Comparison of ENCODE assay signal across 24 cellular contexts in the genomic region with DNA sequence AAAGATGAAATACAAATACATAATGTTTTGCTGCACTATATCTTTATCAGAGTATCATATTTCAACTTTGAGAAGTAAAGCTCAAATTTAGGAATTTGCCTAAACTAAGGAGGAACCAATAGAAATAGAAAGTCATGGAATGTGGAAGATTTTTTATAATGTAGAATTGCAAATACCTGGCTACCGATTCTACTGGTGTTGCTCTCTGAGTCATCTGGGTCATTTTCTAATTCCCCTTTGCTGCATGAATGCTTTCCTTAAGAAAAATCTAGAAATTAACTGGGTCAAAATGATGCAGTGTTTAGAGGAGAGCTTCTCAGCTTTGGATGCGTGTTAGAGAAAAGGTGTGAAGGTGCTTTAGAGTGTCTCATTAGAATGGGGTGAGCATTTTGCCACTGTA.
DNase-seq lines count a peak whose midpoint lies in the region; ATAC-seq, FAIRE-seq and TF ChIP-seq lines count a peak whose summit lies in the region.
"Had no signal": no experiment of that assay in that cellular context is flagged by ENCODE, and none has a peak within 500 bp of the region (broad histone marks: within the 10 kb centered on the region; RNA-seq: fewer than 3 reads in every experiment).

No MANE protein-coding gene starts in this region.

- CTCF ChIA-PET in PC-3 (lab: Charles Lee): no interaction called here
- CTCF ChIA-PET in H1 (lab: Charles Lee; ENCODE audit: partially characterized antibody): no interaction called here

- H3F3A ChIP-seq in PC-3 (ENCODE audit: low read length, unreplicated experiment): no peaks in the 10 kb centered on the region

- H3K4me3 ChIP-seq in PC-3 (ENCODE audit: low read length) (no peak overlapping the region), H1 (ENCODE audit: extremely low read depth in 1 of 4, insufficient read depth in 2 of 4, low read depth in 3 of 4, low read length in 4 of 4) (no peak overlapping the region)
- H3K4me3 ChIP-seq: BLaER1 had no signal

- H4K20me1 ChIP-seq in PC-3 (ENCODE audit: low read length) (no peaks in the 10 kb centered on the region), H1 (replicated peaks in 1 of 2; ENCODE audit: control insufficient read depth in 1 of 2, insufficient read depth in 2 of 2, low read length in 2 of 2) (no peaks in the 10 kb centered on the region)
- H4K20me1 ChIP-seq: BLaER1 had no signal

- 82% methylated on average over 2 of the region's 2 CpGs; no CpG with 5 or more reads in 1 of the 2 experiments for WGBS in H1 (ENCODE audit: extremely low coverage in 1 of 2, insufficient coverage in 1 of 2, insufficient read length in 1 of 2, insufficient replicate concordance in 2 of 2, low coverage in 1 of 2, low lambda C conversion rate in 2 of 2, missing lambda C conversion rate in 1 of 2), 2 experiments

- no peak overlapping the region for H3K18ac ChIP-seq in H1 (ENCODE audit: extremely low read depth, low read length)

- H3K79me2 ChIP-seq in PC-3 (ENCODE audit: low read length) (no peaks in the 10 kb centered on the region), H1 (ENCODE audit: control insufficient read depth in 1 of 2, insufficient read depth in 2 of 2, low read length in 2 of 2) (no peaks in the 10 kb centered on the region)

- no peak overlapping the region for H2BK5ac ChIP-seq in H1 (ENCODE audit: low read depth, low read length)

- peak overlapping the region; percentile 30 for H2AFZ ChIP-seq in PC-3 (ENCODE audit: low read length)
- H2AFZ ChIP-seq in H1 (ENCODE audit: low read length): 0 out of 2 replicates have a peak overlapping the region, but pooled peaks have one; percentile 29

- H3K9me3 ChIP-seq in PC-3 (ENCODE audit: low read length): no peaks in the 10 kb centered on the region
- H3K9me3 ChIP-seq in H1 (ENCODE audit: insufficient read depth in 2 of 2, low read depth in 1 of 2, low read length in 1 of 2): no peaks in the 10 kb centered on the region
- H3K9me3 ChIP-seq: BLaER1, Caco-2 had no signal

- POLR2A ChIA-PET in PC-3 (lab: Charles Lee; ENCODE audit: unreplicated experiment) (no interaction called here), H1 (lab: Charles Lee; ENCODE audit: partially characterized antibody) (no interaction called here)

- H2BK120ac ChIP-seq in H1 (replicated peaks; ENCODE audit: low read depth, low read length): no peak overlapping the region

- no peak for TF ChIP-seq POLR2A in H1 (IDR thresholded peaks at IDR 0.05; ENCODE audit: control extremely low read depth in 1 of 2, low read depth in 2 of 2, low read length in 2 of 2)

- H3K27me3 ChIP-seq in PC-3 (ENCODE audit: low read length) (no peaks in the 10 kb centered on the region), H1 (replicated peaks in 1 of 4; ENCODE audit: control insufficient read depth in 3 of 4, extremely low read depth in 1 of 4, insufficient read depth in 3 of 4, low read length in 3 of 4) (no peaks in the 10 kb centered on the region)
- H3K27me3 ChIP-seq: BLaER1 had no signal

- H3K9me2 ChIP-seq in PC-3 (replicated peaks; ENCODE audit: low read length): 0 out of 2 replicates have a peak, but pooled peaks cover 4% of the 10 kb centered on the region

- ATAC-seq in PC-3: peak; percentile 79
- ATAC-seq: CD8-positive, alpha-beta T cell; HCT116 had no signal

- H4K8ac ChIP-seq in H1 (ENCODE audit: extremely low read depth, insufficient read depth, low read length): no peak overlapping the region

- no peak overlapping the region for H3K14ac ChIP-seq in H1 (ENCODE audit: insufficient read length)

- intact Hi-C loops in PC-3 (cut with micrococcal nuclease): no loop called here

- H2AK5ac ChIP-seq in H1 (ENCODE audit: low read depth, low read length): no peak overlapping the region

- no peaks in the 10 kb centered on the region for H3K23me2 ChIP-seq in H1 (ENCODE audit: low read depth, low read length)

- no peak overlapping the region for H4K5ac ChIP-seq in H1 (ENCODE audit: insufficient read length, low read depth, low read length)

- no peak overlapping the region for H3K23ac ChIP-seq in H1 (ENCODE audit: insufficient read length)

- no peak overlapping the region for H4K91ac ChIP-seq in H1 (replicated peaks; ENCODE audit: insufficient read length, low read length)

- no peak overlapping the region for H2BK15ac ChIP-seq in H1 (ENCODE audit: low read length)

- no peak for FAIRE-seq in H1 (lab: Jason Lieb, UNC)
- FAIRE-seq in D721Med (lab: Jason Lieb, UNC): no peak
- FAIRE-seq: A204.1, GM12891, GM18507 had no signal

- H3K79me1 ChIP-seq in H1 (ENCODE audit: low read depth, low read length): no peaks in the 10 kb centered on the region

- no peak for TF ChIP-seq RAD21 in H1 (IDR thresholded peaks at IDR 0.05 in 1 of 2, conservative IDR thresholded peaks at IDR 0.05 in 1 of 2; ENCODE audit: low read depth in 2 of 2, low read length in 2 of 2)

- DNase-seq in DMS114 treated with DMSO at 0.1 percent for 48 hours (lab: John Stamatoyannopoulos, UW; ENCODE audit: unreplicated experiment): peak; percentile 98
- DNase-seq in PC-3: peak; percentile 62
- no peak for DNase-seq in H1 (ENCODE audit: low read depth in 1 of 2, low spot score in 2 of 2)
- peak; percentile 65 for DNase-seq in renal cortical epithelial cell (ENCODE audit: low read depth)
- DNase-seq in stimulated activated CD4-positive, alpha-beta T cell treated with anti-CD3 and anti-CD28 coated beads, Interleukin-1b, Interleukin-23, amount 100 ng/mL, for 48 hours: no peak
- DNase-seq in D721Med (ENCODE audit: insufficient read length, low spot score): no peak
- no peak for DNase-seq in epidermal melanocyte (ENCODE audit: insufficient read length, low spot score)
- DNase-seq: Caco-2; CD4-positive, CD25-positive, alpha-beta regulatory T cell; CD8-positive, alpha-beta T cell; DMS 273 treated with DMSO at 0.1 percent for 48 hours; DMS53; DMS79 treated with DMSO at 0.1 percent for 48 hours; GF-D8; GOT3; H7; HFFc6 had no signal

- no TSS peak for BruUV-seq in PC-3 (replicated peaks; lab: Mats Ljungman, UMichigan)

- no peak overlapping the region for H3K4ac ChIP-seq in H1 (replicated peaks; ENCODE audit: insufficient read length, low read depth, low read length)

- H3K4me2 ChIP-seq in PC-3 (ENCODE audit: low read length) (peak overlapping the region; percentile 5), H1 (ENCODE audit: insufficient read depth in 1 of 2, low read depth in 2 of 2, low read length in 2 of 2) (no peak overlapping the region)
- H3K4me2 ChIP-seq: BLaER1 had no signal

- H3K36me3 ChIP-seq in PC-3 (ENCODE audit: low read depth, low read length) (no peaks in the 10 kb centered on the region), H1 (ENCODE audit: control insufficient read depth in 2 of 4, insufficient read depth in 4 of 4, low read length in 3 of 4) (no peaks in the 10 kb centered on the region)
- H3K36me3 ChIP-seq: BLaER1 had no signal

- no peak for TF ChIP-seq EP300 in H1 (IDR thresholded peaks at IDR 0.05; ENCODE audit: borderline replicate concordance in 1 of 2, low read depth in 2 of 2, low read length in 2 of 2)

- H3K56ac ChIP-seq in H1 (replicated peaks; ENCODE audit: insufficient read length, low read depth, low read length): no peak overlapping the region

- H2BK12ac ChIP-seq in H1 (ENCODE audit: low read depth, low read length): no peak overlapping the region

- TF ChIP-seq CTCF in PC-3 (conservative IDR thresholded peaks at IDR 0.05; ENCODE audit: low read depth, low read length) (no peak), H1 (IDR thresholded peaks at IDR 0.05; ENCODE audit: control extremely low read depth in 1 of 3, insufficient read depth in 1 of 3, low read depth in 1 of 3, low read length in 3 of 3) (no peak), D721Med (IDR thresholded peaks at IDR 0.05; ENCODE audit: insufficient read depth, missing control alignments) (no peak)

- H3K27ac ChIP-seq in PC-3 (ENCODE audit: low read length) (no peak overlapping the region), H1 (ENCODE audit: low read depth, low read length) (no peak overlapping the region)
- H3K27ac ChIP-seq: 22Rv1, BLaER1, C4-2B had no signal

- peaks cover 12% of the 10 kb centered on the region for H3K4me1 ChIP-seq in PC-3 (ENCODE audit: insufficient read depth, low read length)
- no peaks in the 10 kb centered on the region for H3K4me1 ChIP-seq in H1 (replicated peaks in 1 of 4; ENCODE audit: control insufficient read depth in 3 of 4, insufficient read depth in 4 of 4, low read length in 3 of 4)
- H3K4me1 ChIP-seq: BLaER1, Caco-2 had no signal

- H3K9ac ChIP-seq in PC-3 (ENCODE audit: low read length) (no peak overlapping the region), H1 (replicated peaks in 1 of 4; ENCODE audit: extremely low read depth in 1 of 4, low read depth in 3 of 4, low read length in 3 of 4) (no peak overlapping the region)
- H3K9ac ChIP-seq: BLaER1 had no signal

- H2BK20ac ChIP-seq in H1 (ENCODE audit: low read length): no peak overlapping the region

TF ChIP-seq in H1, 55 proteins besides CTCF, POLR2A, EP300 and RAD21:
- TF ChIP-seq, protein P1, sequence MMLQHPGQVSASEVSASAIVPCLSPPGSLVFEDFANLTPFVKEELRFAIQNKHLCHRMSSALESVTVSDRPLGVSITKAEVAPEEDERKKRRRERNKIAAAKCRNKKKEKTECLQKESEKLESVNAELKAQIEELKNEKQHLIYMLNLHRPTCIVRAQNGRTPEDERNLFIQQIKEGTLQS (IDR thresholded peaks at IDR 0.05; ENCODE audit: insufficient read depth, low read depth, low read length): no peak
- no peak for TF ChIP-seq SIN3A (conservative IDR thresholded peaks at IDR 0.05 in 1 of 2, IDR thresholded peaks at IDR 0.05 in 1 of 2; ENCODE audit: low read depth in 1 of 2, low read length in 2 of 2)

Comparison
In these comparisons a context has a peak if more than half of its experiments do, and no peak if none do; other contexts are left out.
1. DNase-seq: peak in DMS114 treated with DMSO at 0.1 percent for 48 hours (single experiment), PC-3 (single experiment) and renal cortical epithelial cell (single experiment); none in H1 (0 of 2), stimulated activated CD4-positive, alpha-beta T cell treated with anti-CD3 and anti-CD28 coated beads, Interleukin-1b, Interleukin-23, amount 100 ng/mL, for 48 hours (single experiment), D721Med (single experiment) and epidermal melanocyte (single experiment).